In genomic region chr2:28778392-28778791, GRCh38 we compare ENCODE assay signal across 17 cellular contexts. TPM values are rescaled to one million over a fixed set of nuclear protein-coding genes. Genes with fewer than 3 reads are reported as not detected.
A peak's percentile ranks its signal among the peaks of the same experiment; 100 is the strongest.
DNase-seq lines count a peak whose midpoint lies in the region; ATAC-seq and TF ChIP-seq lines count a peak whose summit lies in the region.
"Had no signal": no experiment of that assay in that cellular context is flagged by ENCODE, and none has a peak within 500 bp of the region (broad histone marks: within the 10 kb centered on the region; RNA-seq: fewer than 3 reads in every experiment).

No MANE protein-coding gene starts in this region.

- no peak overlapping the region for H2BK12ac ChIP-seq in trophoblast cell (ENCODE audit: low read length)

- CTCF ChIA-PET in CD4-positive, alpha-beta T cell (lab: Charles Lee), result interaction anchor here (2.5 kb wide), 1 partner anchor 212 kb away, joined by 11 read pairs; no protein-coding TSS in a partner anchor

- no peak for TF ChIP-seq CTCF in CD4-positive, alpha-beta T cell (IDR thresholded peaks at IDR 0.05)
- TF ChIP-seq CTCF in ascending aorta (IDR thresholded peaks at IDR 0.05), result no peak

- POLR2A ChIA-PET in CD4-positive, alpha-beta T cell (lab: Charles Lee), result no interaction called here

- no peaks in the 10 kb centered on the region for H3K27me3 ChIP-seq in CD4-positive, alpha-beta T cell (ENCODE audit: control insufficient read depth, insufficient read depth, low read length)
- H3K27me3 ChIP-seq in ascending aorta, result no peaks in the 10 kb centered on the region
- no peaks in the 10 kb centered on the region for H3K27me3 ChIP-seq in trophoblast cell (ENCODE audit: insufficient read depth, low read length)

- H3K4me1 Mint-ChIP-seq in activated T-cell treated with anti-CD3 and anti-CD28 coated beads, Interleukin-2, amount 50 U/mL, for 24 hours (ENCODE audit: low read depth), result peaks cover 39% of the 10 kb centered on the region
- peaks cover 56% of the 10 kb centered on the region for H3K4me1 Mint-ChIP-seq in CD4-positive, alpha-beta T cell (ENCODE audit: low read depth)

- no peak for DNase-seq in activated T-cell treated with anti-CD3 and anti-CD28 coated beads, Interleukin-2, amount 50 U/mL, for 24 hours
- DNase-seq in activated T-cell treated with anti-CD3 and anti-CD28 coated beads for 4 hours (no peak), ascending aorta (ENCODE audit: low spot score in 2 of 2) (no peak), trophoblast cell (no peak), islet precursor cell (no peak), putamen (ENCODE audit: low spot score) (no peak), SHP77 (lab: John Stamatoyannopoulos, UW) (no peak)
- DNase-seq in CD4-positive, alpha-beta T cell, result no peak
- DNase-seq: C1 segment of cervical spinal cord, Calu3, DMS79, H9, NCI-H2029, NCI-H2171 treated with DMSO at 0.1 percent for 48 hours, NCI-H510A treated with DMSO at 0.1 percent for 48 hours had no signal

- H2BK5ac ChIP-seq in trophoblast cell (ENCODE audit: low read depth, low read length, poor library complexity), result no peak overlapping the region

- peaks cover 71% of the 10 kb centered on the region for H3K36me3 Mint-ChIP-seq in activated T-cell treated with anti-CD3 and anti-CD28 coated beads, Interleukin-2, amount 50 U/mL, for 24 hours (ENCODE audit: low read depth)
- peaks cover 81% of the 10 kb centered on the region for H3K36me3 Mint-ChIP-seq in CD4-positive, alpha-beta T cell (ENCODE audit: low read depth)

- no peak overlapping the region for H2AK5ac ChIP-seq in trophoblast cell (ENCODE audit: low read length)

- H2AFZ ChIP-seq in trophoblast cell (ENCODE audit: insufficient read depth, low read length, poor library complexity), result no peak overlapping the region

- H3K36me3 ChIP-seq in ascending aorta (peaks cover 47 to 61% of the 10 kb centered on the region in 2 donors), trophoblast cell (ENCODE audit: control insufficient read depth in 1 of 2, insufficient read depth in 2 of 2, low read length in 2 of 2) (peaks cover 15 to 22% of the 10 kb centered on the region in 2 experiments)

- no peak overlapping the region for H4K91ac ChIP-seq in trophoblast cell (ENCODE audit: low read depth, low read length)

- WGBS in trophoblast cell (ENCODE audit: extremely low coverage, insufficient coverage, insufficient read length), result no CpG with 5 or more reads among the region's 5 CpGs

- H3K4me2 ChIP-seq in trophoblast cell (ENCODE audit: low read length), result no peak overlapping the region

- H3K9me3 Mint-ChIP-seq in activated T-cell treated with anti-CD3 and anti-CD28 coated beads, Interleukin-2, amount 50 U/mL, for 24 hours, result no peaks in the 10 kb centered on the region
- H3K9me3 Mint-ChIP-seq in CD4-positive, alpha-beta T cell, result no peaks in the 10 kb centered on the region
- H3K9me3 Mint-ChIP-seq: H9, IgD-negative memory B cell had no signal

- H3K79me1 ChIP-seq in trophoblast cell (ENCODE audit: low read length), result no peaks in the 10 kb centered on the region

- H3K27me3 Mint-ChIP-seq in activated T-cell treated with anti-CD3 and anti-CD28 coated beads, Interleukin-2, amount 50 U/mL, for 24 hours, result no peaks in the 10 kb centered on the region
- H3K27me3 Mint-ChIP-seq in CD4-positive, alpha-beta T cell, result no peaks in the 10 kb centered on the region
- H3K27me3 Mint-ChIP-seq: IgD-negative memory B cell had no signal

- peak overlapping the region; percentile 45 for H3K18ac ChIP-seq in trophoblast cell (ENCODE audit: low read length)

- H3K4me1 ChIP-seq in ascending aorta, result peaks cover 9 to 31% of the 10 kb centered on the region in 2 donors
- no peaks in the 10 kb centered on the region for H3K4me1 ChIP-seq in trophoblast cell (ENCODE audit: control insufficient read depth in 1 of 2, insufficient read depth in 2 of 2, low read length in 2 of 2)

- no peaks in the 10 kb centered on the region for H3K9me3 ChIP-seq in CD4-positive, alpha-beta T cell (ENCODE audit: control insufficient read depth, low read length)
- H3K9me3 ChIP-seq in ascending aorta (no peaks in the 10 kb centered on the region), trophoblast cell (ENCODE audit: insufficient read depth, low read depth, low read length) (no peaks in the 10 kb centered on the region)

- no peak overlapping the region for H4K8ac ChIP-seq in trophoblast cell (ENCODE audit: low read depth, low read length)

- H4K12ac ChIP-seq in trophoblast cell (ENCODE audit: low read depth, low read length), result no peak overlapping the region

- H3K4me3 ChIP-seq in ascending aorta (no peak overlapping the region), trophoblast cell (ENCODE audit: low read depth, low read length) (no peak overlapping the region)
- H3K4me3 ChIP-seq: GM12878 had no signal

- no peak overlapping the region for H2BK120ac ChIP-seq in trophoblast cell (ENCODE audit: insufficient read depth, low read length, poor library complexity)

- no peak overlapping the region for H3K9ac ChIP-seq in trophoblast cell (ENCODE audit: low read length)

- H3K4me3 Mint-ChIP-seq in activated T-cell treated with anti-CD3 and anti-CD28 coated beads, Interleukin-2, amount 50 U/mL, for 24 hours, result no peak overlapping the region
- H3K4me3 Mint-ChIP-seq in CD4-positive, alpha-beta T cell, result no peak overlapping the region
- H3K4me3 Mint-ChIP-seq: H9, IgD-negative memory B cell had no signal

- peaks cover 10% of the 10 kb centered on the region for H3K79me2 ChIP-seq in trophoblast cell (ENCODE audit: control insufficient read depth, insufficient read depth, low read length, poor library complexity)

- peak overlapping the region; percentile 55 for H3K4ac ChIP-seq in trophoblast cell (ENCODE audit: low read depth, low read length)

- H3K14ac ChIP-seq in trophoblast cell (ENCODE audit: low read length), result no peak overlapping the region

- no peak for ATAC-seq in CD4-positive, alpha-beta T cell (ENCODE audit: poor library complexity)
- ATAC-seq: GM12878 had no signal

- peak overlapping the region; percentile 70 for H3K27ac Mint-ChIP-seq in activated T-cell treated with anti-CD3 and anti-CD28 coated beads, Interleukin-2, amount 50 U/mL, for 24 hours
- peak overlapping the region; percentile 10 for H3K27ac Mint-ChIP-seq in CD4-positive, alpha-beta T cell
- H3K27ac Mint-ChIP-seq: H9 had no signal

- no peak overlapping the region for H3K23ac ChIP-seq in trophoblast cell (ENCODE audit: low read length)

- H3K27ac ChIP-seq in CD4-positive, alpha-beta T cell (ENCODE audit: low read depth, low read length), result no peak overlapping the region
- H3K27ac ChIP-seq in ascending aorta (peak overlapping the region; percentile 14 to 45), trophoblast cell (ENCODE audit: low read depth, low read length) (no peak overlapping the region)

- intact Hi-C loops in CD4-positive, alpha-beta T cell (cut with DNase I, micrococcal nuclease), result loop anchor here in 1 of 2 experiments (5.0 kb wide), 1 partner anchor 536 kb away; no protein-coding TSS in a partner anchor
- intact Hi-C loops in ascending aorta (cut with DNase I), result no loop called here

RNA-seq across cellular contexts. Expression of gene PPP1CB, which starts 26.8 kb away (rescaled TPM):
- total RNA-seq in CD4-positive, alpha-beta T cell, result 100 to 1,000 TPM; 290 to 304 TPM
- total RNA-seq in ascending aorta, result 196 TPM
- polyA plus RNA-seq in trophoblast cell (2013), result 286 and 295 TPM in 2 replicates

RNA-seq across cellular contexts. Expression of gene SPDYA, which starts 32.2 kb away (rescaled TPM):
- 10 to 100 TPM; 12.7 to 12.8 TPM for total RNA-seq in CD4-positive, alpha-beta T cell
- total RNA-seq in ascending aorta, result 0.32 TPM
- 4.4 and 4.5 TPM in 2 replicates for polyA plus RNA-seq in trophoblast cell (2013)

Comparison
In these comparisons a context has a peak if more than half of its experiments do, and no peak if none do; other contexts are left out.
1. H3K27ac ChIP-seq: peak in ascending aorta (2 of 2); none in CD4-positive, alpha-beta T cell (single experiment) and trophoblast cell (single experiment).
2. RNA of gene SPDYA, which starts 32.2 kb away (total RNA-seq): 12.7 to 12.8 TPM in CD4-positive, alpha-beta T cell; 0.32 TPM in ascending aorta (single experiment); every median in the first group is over 10 times any median in the second.